Comparison of ENCODE assay signal across 30 cellular contexts in genomic region chr6:11798538-11798937, GRCh38. TPM values are rescaled to one million over a fixed set of nuclear protein-coding genes. Genes with fewer than 3 reads are reported as not detected.
"Had no signal": no experiment of that assay in that cellular context is flagged by ENCODE, and none has a peak within 500 bp of the region (broad histone marks: within the 10 kb centered on the region; RNA-seq: fewer than 3 reads in every experiment).

No MANE protein-coding gene starts in this region.

- H3K27me3 Mint-ChIP-seq: activated naive CD8-positive, alpha-beta T cell treated with anti-CD3 and anti-CD28 coated beads, Interleukin-2, amount 50 U/mL, for 24 hours; central memory CD8-positive, alpha-beta T cell; T-helper 17 cell had no signal

- H3K36me3 ChIP-seq: SJSA1 had no signal

- DNase-seq: activated CD4-positive, alpha-beta T cell treated with anti-CD3 and anti-CD28 coated beads for 48 hours; activated CD4-positive, alpha-beta T cell treated with anti-CD3 and anti-CD28 coated beads, Interleukin-2, amount 50 U/mL, for 4 hours; activated CD4-positive, CD25-positive, alpha-beta regulatory T cell treated with anti-CD3 and anti-CD28 coated beads, Interleukin-2, amount 50 U/mL, for 72 hours; activated CD8-positive, alpha-beta memory T cell treated with anti-CD3 and anti-CD28 coated beads for 24 hours; activated effector memory CD4-positive, alpha-beta T cell treated with anti-CD3 and anti-CD28 coated beads, Interleukin-2, amount 50 U/mL, for 16 hours; activated naive CD4-positive, alpha-beta T cell treated with Interleukin-2 at 50 U/mL for 16 hours; activated naive CD8-positive, alpha-beta T cell treated with anti-CD3 and anti-CD28 coated beads, Interleukin-2, amount 50 U/mL, for 24 hours; activated T-cell treated with anti-CD3 and anti-CD28 coated beads, Interleukin-2, amount 50 U/mL, for 4 hours; amygdala; KG1; NCI-H1048; NCI-H146; NCI-H187 treated with DMSO at 0.1 percent for 48 hours; NCI-H2081 treated with DMSO at 0.1 percent for 48 hours; NCI-H2227 treated with DMSO at 0.1 percent for 48 hours; NCI-H446 treated with DMSO at 0.1 percent for 48 hours; NCI-H524 treated with DMSO at 0.1 percent for 48 hours; NCI-H774; NK-92 treated with Interleukin-12 subunit alpha and Interleukin-12 subunit beta, amount 100 ng/mL, for 24 hours; OCI-M1; Right ventricle myocardium superior; T-helper 17 cell; T-helper 9 cell had no signal

- H3K27ac ChIP-seq: RWPE1, SJSA1 had no signal

- H3K9me3 ChIP-seq: SJSA1 had no signal

- H3K4me3 ChIP-seq: SJSA1 had no signal

- H3K36me3 Mint-ChIP-seq: activated naive CD4-positive, alpha-beta T cell treated with anti-CD3 and anti-CD28 coated beads, Interleukin-2, amount 50 U/mL, for 72 hours; brain; WTC11 had no signal

- H3K4me1 ChIP-seq: SJSA1 had no signal

- ATAC-seq: activated naive CD4-positive, alpha-beta T cell treated with anti-CD3 and anti-CD28 coated beads, Interleukin-2, amount 50 U/mL, for 72 hours; activated naive CD8-positive, alpha-beta T cell treated with anti-CD3 and anti-CD28 coated beads, Interleukin-2, amount 50 U/mL, for 24 hours; activated T-cell treated with anti-CD3 and anti-CD28 coated beads, Interleukin-2, amount 50 U/mL, for 4 hours; Panc1; T-helper 17 cell; WTC11 had no signal

- H3K9me3 Mint-ChIP-seq: activated naive CD8-positive, alpha-beta T cell treated with anti-CD3 and anti-CD28 coated beads, Interleukin-2, amount 50 U/mL, for 24 hours; central memory CD8-positive, alpha-beta T cell; WTC11 had no signal

- H3K4me1 Mint-ChIP-seq: central memory CD8-positive, alpha-beta T cell; T-helper 17 cell had no signal

- H3K4me3 Mint-ChIP-seq: activated naive CD8-positive, alpha-beta T cell treated with anti-CD3 and anti-CD28 coated beads, Interleukin-2, amount 50 U/mL, for 24 hours; activated T-cell treated with anti-CD3 and anti-CD28 coated beads, Interleukin-2, amount 50 U/mL, for 4 hours; brain; central memory CD8-positive, alpha-beta T cell; T-helper 17 cell; WTC11 had no signal

- H3K27ac Mint-ChIP-seq: activated naive CD4-positive, alpha-beta T cell treated with anti-CD3 and anti-CD28 coated beads, Interleukin-2, amount 50 U/mL, for 72 hours; activated naive CD8-positive, alpha-beta T cell treated with anti-CD3 and anti-CD28 coated beads, Interleukin-2, amount 50 U/mL, for 24 hours; brain; T-helper 17 cell; WTC11 had no signal

RNA-seq across cellular contexts. Expression of gene ADTRP, which starts 19.9 kb away (rescaled TPM):
- total RNA-seq: Right ventricle myocardium superior had no signal
